9 cellular contexts compared by ENCODE assay signal in genomic region chr17:68182940-68183551, GRCh38.
DNase-seq lines count a peak whose midpoint lies in the region; ATAC-seq and TF ChIP-seq lines count a peak whose summit lies in the region.
"Had no signal": no experiment of that assay in that cellular context is flagged by ENCODE, and none has a peak within 500 bp of the region (broad histone marks: within the 10 kb centered on the region; RNA-seq: fewer than 3 reads in every experiment).

No MANE protein-coding gene starts in this region.

- peak overlapping the region; percentile 66 for H3K27ac Mint-ChIP-seq in activated CD8-positive, alpha-beta T cell treated with anti-CD3 and anti-CD28 coated beads for 36 hours

- peaks cover 2% of the 10 kb centered on the region for H3K36me3 Mint-ChIP-seq in activated CD8-positive, alpha-beta T cell treated with anti-CD3 and anti-CD28 coated beads for 36 hours (ENCODE audit: low read depth)

- POLR2A ChIA-PET in GM10248 (lab: Yijun Ruan, JAX), result no interaction called here
- POLR2A ChIA-PET in activated CD8-positive, alpha-beta T cell treated with anti-CD3 and anti-CD28 coated beads for 36 hours (lab: Charles Lee), result interaction anchor here (1.0 to 7.0 kb wide), 5 partner anchors 15 to 135 kb away, joined by 3 to 77 read pairs (median 4); no protein-coding TSS in a partner anchor

- no peaks in the 10 kb centered on the region for H3K27me3 Mint-ChIP-seq in activated CD8-positive, alpha-beta T cell treated with anti-CD3 and anti-CD28 coated beads for 36 hours

- peaks cover 2% of the 10 kb centered on the region for H3K9me3 Mint-ChIP-seq in activated CD8-positive, alpha-beta T cell treated with anti-CD3 and anti-CD28 coated beads for 36 hours

- peak; percentile 44 for ATAC-seq in HG03039 (IDR thresholded peaks at IDR 0.05; ENCODE audit: unreplicated experiment)
- ATAC-seq in activated CD8-positive, alpha-beta T cell treated with anti-CD3 and anti-CD28 coated beads for 36 hours, result peak; percentile 63
- ATAC-seq in left lobe of liver, result peak; percentile 21
- ATAC-seq: Panc1 had no signal

- intact Hi-C loops in activated CD8-positive, alpha-beta T cell treated with anti-CD3 and anti-CD28 coated beads for 36 hours (cut with micrococcal nuclease), result loop anchor here (5.0 kb wide), 1 partner anchor 64 kb away; the partner anchor contains the start of gene AMZ2

- no peak for TF ChIP-seq CTCF in GM10248 (IDR thresholded peaks at IDR 0.05; ENCODE audit: control extremely low read depth, extremely low read depth, low read depth, missing control alignments)
- TF ChIP-seq CTCF in activated CD8-positive, alpha-beta T cell treated with anti-CD3 and anti-CD28 coated beads for 36 hours (IDR thresholded peaks at IDR 0.05), result no peak

- peak; percentile 60 for DNase-seq in GM10248 (ENCODE audit: extremely low spot score)
- peak; percentile 83 for DNase-seq in activated CD8-positive, alpha-beta T cell treated with anti-CD3 and anti-CD28 coated beads for 36 hours
- DNase-seq in left lobe of liver (ENCODE audit: low spot score), result no peak
- DNase-seq in NCI-H526 treated with DMSO at 0.1 percent for 48 hours (lab: John Stamatoyannopoulos, UW), result no peak
- DNase-seq in dedifferentiated amniotic fluid mesenchymal stem cell (ENCODE audit: extremely low spot score), result no peak
- no peak for DNase-seq in dermis blood vessel endothelial cell
- no peak for DNase-seq in SIG-M5 treated with dmso at 0.1 percent for 504 hours (lab: John Stamatoyannopoulos, UW; ENCODE audit: unreplicated experiment)

- H3K4me3 Mint-ChIP-seq in activated CD8-positive, alpha-beta T cell treated with anti-CD3 and anti-CD28 coated beads for 36 hours, result peak overlapping the region; percentile 57

- H3K4me1 Mint-ChIP-seq in activated CD8-positive, alpha-beta T cell treated with anti-CD3 and anti-CD28 coated beads for 36 hours (ENCODE audit: low read depth), result peaks cover 56% of the 10 kb centered on the region

- CTCF ChIA-PET in GM10248 (lab: Yijun Ruan, JAX), result interaction anchor here (1.0 to 7.9 kb wide), 5 partner anchors 9 to 22 kb away, joined by 3 to 83 read pairs (median 19); no protein-coding TSS in a partner anchor
- CTCF ChIA-PET in activated CD8-positive, alpha-beta T cell treated with anti-CD3 and anti-CD28 coated beads for 36 hours (lab: Charles Lee), result interaction anchor here (0.8 to 10.4 kb wide), 7 partner anchors 10 to 277 kb away, joined by 3 to 73 read pairs (median 5); no protein-coding TSS in a partner anchor

Comparison
In these comparisons a context has a peak if more than half of its experiments do, and no peak if none do; other contexts are left out.
1. DNase-seq: peak in GM10248 (single experiment) and activated CD8-positive, alpha-beta T cell treated with anti-CD3 and anti-CD28 coated beads for 36 hours (single experiment); none in left lobe of liver (single experiment), NCI-H526 treated with DMSO at 0.1 percent for 48 hours (single experiment), dedifferentiated amniotic fluid mesenchymal stem cell (single experiment), dermis blood vessel endothelial cell (single experiment) and SIG-M5 treated with dmso at 0.1 percent for 504 hours (single experiment).
2. Peak in every context shown above with its lines, with median percentiles within 50 percentile points of each other: ATAC-seq.